Comparison of ENCODE assay signal across 1 cellular context in genomic region chr11:18000760-18001159, GRCh38.
TF ChIP-seq lines count a peak whose summit lies in the region.

No MANE protein-coding gene starts in this region.

TF ChIP-seq in HepG2, 621 proteins besides CTCF, POLR2A, EP300 and RAD21 (continued from another document and continues in another):
- TF ChIP-seq ZNF646 (CRISPR knock-in tag; IDR thresholded peaks at IDR 0.05) (no peak), ZNF468 (CRISPR knock-in tag; IDR thresholded peaks at IDR 0.05) (no peak), ZNF567 (CRISPR knock-in tag; IDR thresholded peaks at IDR 0.05; ENCODE audit: borderline replicate concordance) (no peak), RBAK (CRISPR knock-in tag; IDR thresholded peaks at IDR 0.05) (no peak), PLRG1 (conservative IDR thresholded peaks at IDR 0.05) (no peak), CBX1 (IDR thresholded peaks at IDR 0.05; ENCODE audit: low read depth) (no peak), NR0B2 (CRISPR knock-in tag; IDR thresholded peaks at IDR 0.05) (no peak), ZNF335 (CRISPR knock-in tag; IDR thresholded peaks at IDR 0.05) (no peak), KLF15 (CRISPR knock-in tag; IDR thresholded peaks at IDR 0.05; ENCODE audit: borderline replicate concordance) (no peak), PPARG (CRISPR knock-in tag; conservative IDR thresholded peaks at IDR 0.05) (peak; percentile 43; the same call in 1 of the 2 replicates), ZNF431 (CRISPR knock-in tag; IDR thresholded peaks at IDR 0.05; ENCODE audit: borderline replicate concordance, low read depth) (no peak), ZBTB40 (IDR thresholded peaks at IDR 0.05) (no peak), ZBTB40 (CRISPR knock-in tag; IDR thresholded peaks at IDR 0.05) (no peak; the same call in 1 of the 2 replicates), KAT8 (CRISPR knock-in tag; IDR thresholded peaks at IDR 0.05) (peak; percentile 57), SSRP1 (CRISPR knock-in tag; IDR thresholded peaks at IDR 0.05) (no peak), ZNF619 (CRISPR knock-in tag; IDR thresholded peaks at IDR 0.05) (no peak), ATM (IDR thresholded peaks at IDR 0.05; ENCODE audit: borderline replicate concordance) (no peak), KAT7 (CRISPR knock-in tag; IDR thresholded peaks at IDR 0.05; ENCODE audit: borderline replicate concordance) (no peak), TRIM24 (CRISPR knock-in tag; IDR thresholded peaks at IDR 0.05) (0 out of 2 replicates have a peak, but pooled peaks have one; percentile 65), BRF2 (CRISPR knock-in tag; IDR thresholded peaks at IDR 0.05) (no peak), ZNF260 (CRISPR knock-in tag; IDR thresholded peaks at IDR 0.05; ENCODE audit: borderline replicate concordance, low read depth) (no peak), DNMT3B (CRISPR knock-in tag; conservative IDR thresholded peaks at IDR 0.05) (no peak), ZFX (CRISPR knock-in tag; IDR thresholded peaks at IDR 0.05; ENCODE audit: low read depth) (0 out of 2 replicates have a peak, but pooled peaks have one; percentile 19), HNF1A (IDR thresholded peaks at IDR 0.05; ENCODE audit: low read depth) (peak; percentile 93), HNF1A (CRISPR knock-in tag; IDR thresholded peaks at IDR 0.05; ENCODE audit: borderline replicate concordance) (peak; percentile 96), NFYB (CRISPR knock-in tag; IDR thresholded peaks at IDR 0.05) (0 out of 2 replicates have a peak, but pooled peaks have one; percentile 18), TBL1XR1 (IDR thresholded peaks at IDR 0.05; ENCODE audit: borderline replicate concordance, low read length, partially characterized antibody) (no peak), DRAP1 (CRISPR knock-in tag; IDR thresholded peaks at IDR 0.05) (0 out of 2 replicates have a peak, but pooled peaks have one; percentile 56), ZNF460 (CRISPR knock-in tag; IDR thresholded peaks at IDR 0.05; ENCODE audit: borderline replicate concordance) (no peak), GATAD2A (CRISPR knock-in tag; IDR thresholded peaks at IDR 0.05) (peak; percentile 85), BHLHE40 (IDR thresholded peaks at IDR 0.05; ENCODE audit: low read length) (peak; percentile 33; the same call in 1 of the 2 replicates), IRF1 (CRISPR knock-in tag; IDR thresholded peaks at IDR 0.05; ENCODE audit: low read depth) (no peak), ZMYM2 (CRISPR knock-in tag; IDR thresholded peaks at IDR 0.05) (peak; percentile 56; the same call in 1 of the 2 replicates), ETV6 (CRISPR knock-in tag; conservative IDR thresholded peaks at IDR 0.05) (no peak), XBP1 (CRISPR knock-in tag; IDR thresholded peaks at IDR 0.05) (no peak), RFXANK (CRISPR knock-in tag; IDR thresholded peaks at IDR 0.05) (no peak), HNRNPLL (IDR thresholded peaks at IDR 0.05; ENCODE audit: low read depth, low read length, poor library complexity, severe bottlenecking) (no peak), JUN (CRISPR knock-in tag; IDR thresholded peaks at IDR 0.05) (0 out of 2 replicates have a peak, but pooled peaks have one; percentile 48)
